9 cellular contexts compared by ENCODE assay signal in the genomic region with DNA sequence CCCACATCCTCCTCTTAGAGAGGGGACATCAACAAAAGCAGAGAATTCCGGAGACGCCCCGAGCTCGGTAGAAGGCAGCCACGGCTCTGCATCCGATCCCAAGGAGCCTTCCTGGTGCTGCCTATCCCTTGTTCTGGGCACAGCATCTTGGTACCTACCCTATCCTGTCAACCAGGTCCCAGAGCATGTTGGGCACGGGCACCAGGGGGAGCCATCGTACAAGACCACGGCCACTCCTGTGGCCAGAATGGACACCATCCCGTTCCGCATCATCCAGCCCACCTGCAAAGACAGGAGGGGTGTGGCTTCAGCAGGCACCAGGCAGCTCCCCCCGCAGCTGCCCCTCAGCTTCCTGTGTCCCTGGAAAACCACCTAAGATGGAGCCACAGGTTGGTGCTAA.
DNase-seq lines count a peak whose midpoint lies in the region; ATAC-seq and TF ChIP-seq lines count a peak whose summit lies in the region.
"Had no signal": no experiment of that assay in that cellular context is flagged by ENCODE, and none has a peak within 500 bp of the region (broad histone marks: within the 10 kb centered on the region; RNA-seq: fewer than 3 reads in every experiment).

No MANE protein-coding gene starts in this region.

- H3K79me2 ChIP-seq in PC-9 (ENCODE audit: low read depth) = no peaks in the 10 kb centered on the region

- H3K4me3 ChIP-seq in left ventricle myocardium inferior = no peak overlapping the region
- H3K4me3 ChIP-seq in PC-9 = no peak overlapping the region
- H3K4me3 ChIP-seq: adrenal gland had no signal

- BruUV-seq in PC-9 (replicated peaks; lab: Mats Ljungman, UMichigan) = no TSS peak

- no peak overlapping the region for H3K4me2 ChIP-seq in PC-9

- DNase-seq in left ventricle myocardium inferior (peak; percentile 20), left cardiac atrium (no peak), PC-9 (peak in 1 of 2 experiments; percentile 19), iPS DF 19.7 (ENCODE audit: low read depth, low spot score) (peak; percentile 59), superior temporal gyrus (ENCODE audit: extremely low spot score) (no peak)

- no peaks in the 10 kb centered on the region for H3K9me3 ChIP-seq in left ventricle myocardium inferior (replicated peaks)
- H3K9me3 ChIP-seq in PC-9 (ENCODE audit: insufficient read depth, low read depth) = no peaks in the 10 kb centered on the region
- H3K9me3 ChIP-seq: adrenal gland had no signal

- H3K9me2 ChIP-seq in PC-9 (ENCODE audit: insufficient read depth) = no peaks in the 10 kb centered on the region

- POLR2A ChIA-PET in PC-9 (lab: Charles Lee; ENCODE audit: unreplicated experiment) = no interaction called here

- CTCF ChIA-PET in PC-9 (lab: Charles Lee) = no interaction called here

- H3K27me3 ChIP-seq in left ventricle myocardium inferior (ENCODE audit: low read depth) = peaks cover 33% of the 10 kb centered on the region
- no peaks in the 10 kb centered on the region; the same call in 1 of the 2 replicates for H3K27me3 ChIP-seq in PC-9 (ENCODE audit: insufficient read depth, low read depth)
- H3K27me3 ChIP-seq: adrenal gland had no signal

- H3K36me3 ChIP-seq in left ventricle myocardium inferior (no peaks in the 10 kb centered on the region), PC-9 (ENCODE audit: low read depth) (no peaks in the 10 kb centered on the region)
- H3K36me3 ChIP-seq: adrenal gland had no signal

- H3K4me1 ChIP-seq in left ventricle myocardium inferior = no peaks in the 10 kb centered on the region
- H3K4me1 ChIP-seq in PC-9 (replicated peaks; ENCODE audit: insufficient read depth) = peaks cover 3% of the 10 kb centered on the region
- H3K4me1 ChIP-seq: adrenal gland had no signal

- TF ChIP-seq POLR2A in GM18505 (IDR thresholded peaks at IDR 0.05; ENCODE audit: borderline replicate concordance, extremely low read depth, insufficient read depth, insufficient read length) = no peak

- no peaks in the 10 kb centered on the region for H3F3A ChIP-seq in PC-9 (ENCODE audit: insufficient read depth, low read depth)

- TF ChIP-seq CTCF in left ventricle myocardium inferior (IDR thresholded peaks at IDR 0.05; ENCODE audit: borderline replicate concordance) = peak; percentile 47
- peak; percentile 46; the same call in 1 of the 2 replicates for TF ChIP-seq CTCF in PC-9 (conservative IDR thresholded peaks at IDR 0.05)

- no peaks in the 10 kb centered on the region for H4K20me1 ChIP-seq in PC-9 (ENCODE audit: insufficient read depth)

- no peak for ATAC-seq in left cardiac atrium
- no peak for ATAC-seq in GM18505 (IDR thresholded peaks at IDR 0.05; ENCODE audit: unreplicated experiment)
- ATAC-seq in GM18502 (IDR thresholded peaks at IDR 0.05; ENCODE audit: poor library complexity, unreplicated experiment) = no peak
- ATAC-seq in GM21367 (IDR thresholded peaks at IDR 0.05; ENCODE audit: unreplicated experiment) = no peak

- H3K27ac ChIP-seq in left ventricle myocardium inferior (replicated peaks) (no peak overlapping the region), PC-9 (no peak overlapping the region)
- H3K27ac ChIP-seq: adrenal gland had no signal

- H2AFZ ChIP-seq in PC-9 = no peak overlapping the region

- intact Hi-C loops in left ventricle myocardium inferior (cut with micrococcal nuclease) (no loop called here), left cardiac atrium (cut with DNase I) (no loop called here), PC-9 (cut with micrococcal nuclease; ENCODE audit: unreplicated experiment) (no loop called here)

Comparison
In these comparisons a context has a peak if more than half of its experiments do, and no peak if none do; other contexts are left out.
1. DNase-seq: peak in left ventricle myocardium inferior (single experiment) and iPS DF 19.7 (single experiment); none in left cardiac atrium (single experiment) and superior temporal gyrus (single experiment).